ENCODE assay signal across 22 cellular contexts in the genomic region with DNA sequence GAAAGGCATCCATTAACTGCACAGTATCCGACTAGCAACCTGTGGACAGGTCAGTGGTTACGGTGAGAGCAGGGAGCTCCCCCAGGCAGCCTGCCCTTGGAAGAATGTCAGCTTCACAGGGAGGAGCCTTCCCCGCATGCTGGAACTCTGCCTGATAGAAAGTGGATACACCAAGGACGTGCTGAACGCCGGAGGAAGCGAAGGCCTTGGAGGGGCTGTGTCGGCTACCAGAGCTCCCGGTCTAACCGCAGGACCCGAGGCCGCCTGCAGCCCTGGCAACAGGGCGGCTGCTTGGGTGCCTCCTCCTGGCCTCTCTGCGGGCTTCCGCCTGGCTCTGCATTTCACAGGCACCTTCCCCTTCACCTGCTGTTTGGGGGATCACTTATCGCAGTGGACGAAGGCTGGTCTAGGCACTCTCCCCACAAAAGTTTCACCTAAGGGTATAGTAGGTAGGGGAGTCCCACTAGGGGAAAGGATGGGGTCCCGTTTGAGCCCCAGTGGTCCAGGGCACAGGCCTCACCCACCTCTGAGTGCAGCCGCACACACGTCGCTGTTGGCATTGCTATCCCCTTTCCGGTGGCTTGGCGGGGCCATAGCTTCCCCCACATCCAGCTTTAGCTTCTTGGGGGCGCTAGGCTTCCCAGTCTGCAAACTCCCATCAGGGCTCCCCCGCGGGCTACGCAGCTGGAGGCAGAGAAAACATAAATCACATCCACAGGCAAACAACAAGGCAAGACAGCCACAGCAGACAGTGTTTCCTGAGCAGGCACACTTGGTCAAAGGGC. TPM values are rescaled to one million over a fixed set of nuclear protein-coding genes. Genes with fewer than 3 reads are reported as not detected.
DNase-seq lines count a peak whose midpoint lies in the region; ATAC-seq, FAIRE-seq and TF ChIP-seq lines count a peak whose summit lies in the region.
"Had no signal": no experiment of that assay in that cellular context is flagged by ENCODE, and none has a peak within 500 bp of the region (broad histone marks: within the 10 kb centered on the region; RNA-seq: fewer than 3 reads in every experiment).

No MANE protein-coding gene starts in this region.

- no peak overlapping the region for H3K4me2 ChIP-seq in HepG2 (ENCODE audit: low read depth, low read length)
- H3K4me2 ChIP-seq: GM23338 had no signal

- H3K27ac ChIP-seq in HepG2 (ENCODE audit: extremely low read length, insufficient read depth, low read length) (no peak overlapping the region), right lobe of liver (no peak overlapping the region), testis (peak overlapping the region in 1 of 2 donors; percentile 43), endodermal cell (ENCODE audit: low read depth, low read length) (no peak overlapping the region)

- peaks cover 8% of the 10 kb centered on the region for H3K4me1 Mint-ChIP-seq in endodermal cell
- H3K4me1 Mint-ChIP-seq: GM23338, H9 had no signal

- no TSS peak for BruUV-seq in HepG2 (replicated peaks; lab: Mats Ljungman, UMichigan)

- POLR2A ChIA-PET in HepG2 (lab: Yijun Ruan, JAX) = no interaction called here

- no peaks in the 10 kb centered on the region for H3K9me3 Mint-ChIP-seq in endodermal cell
- H3K9me3 Mint-ChIP-seq: CD8-positive, alpha-beta T cell; GM23338; H9 had no signal

- H3K27me3 Mint-ChIP-seq in endodermal cell (ENCODE audit: insufficient read depth) = no peaks in the 10 kb centered on the region

- H3K4me3 ChIP-seq in HepG2 (replicated peaks in 1 of 3; ENCODE audit: insufficient read depth in 1 of 3, low read depth in 2 of 3, low read length in 3 of 3) (no peak overlapping the region), right lobe of liver (no peak overlapping the region), bronchial epithelial cell (ENCODE audit: low read depth, low read length) (no peak overlapping the region), testis (no peak overlapping the region), endodermal cell (ENCODE audit: low read length) (no peak overlapping the region)
- H3K4me3 ChIP-seq: GM23338 had no signal

- H2AFZ ChIP-seq in HepG2 (ENCODE audit: low read length) = no peak overlapping the region
- H2AFZ ChIP-seq: GM23338 had no signal

- TF ChIP-seq CTCF in HepG2 (CRISPR knock-in tag; IDR thresholded peaks at IDR 0.05) (no peak), right lobe of liver (IDR thresholded peaks at IDR 0.05) (no peak), bronchial epithelial cell (IDR thresholded peaks at IDR 0.05; ENCODE audit: insufficient read depth, low read length, severe bottlenecking) (no peak), testis (IDR thresholded peaks at IDR 0.05) (no peak), endodermal cell (conservative IDR thresholded peaks at IDR 0.05) (no peak)

- no peak for TF ChIP-seq POLR2A in HepG2 (IDR thresholded peaks at IDR 0.05; ENCODE audit: insufficient read depth in 1 of 2, low read depth in 2 of 2, low read length in 2 of 2)
- TF ChIP-seq POLR2A in right lobe of liver (IDR thresholded peaks at IDR 0.05) = no peak
- TF ChIP-seq POLR2A in testis (IDR thresholded peaks at IDR 0.05) = no peak

- no peak for ATAC-seq in HepG2
- no peak for ATAC-seq in right lobe of liver
- ATAC-seq in GM21786 (IDR thresholded peaks at IDR 0.05; ENCODE audit: unreplicated experiment) = no peak
- ATAC-seq: CD8-positive, alpha-beta T cell; GM23338; HCT116 had no signal

- no peak overlapping the region for H3K27ac Mint-ChIP-seq in endodermal cell
- H3K27ac Mint-ChIP-seq: CD8-positive, alpha-beta T cell; GM23338 had no signal

- no peaks in the 10 kb centered on the region for H3K9me3 ChIP-seq in HepG2 (ENCODE audit: low read length)
- no peaks in the 10 kb centered on the region for H3K9me3 ChIP-seq in right lobe of liver
- H3K9me3 ChIP-seq in testis = no peaks in the 10 kb centered on the region
- H3K9me3 ChIP-seq in endodermal cell (ENCODE audit: control insufficient read depth, low read length) = no peaks in the 10 kb centered on the region
- H3K9me3 ChIP-seq: Caco-2 had no signal

- TF ChIP-seq RAD21 in HepG2 (CRISPR knock-in tag; IDR thresholded peaks at IDR 0.05) = no peak

- DNase-seq in HepG2 (ENCODE audit: low spot score) (no peak), right lobe of liver (no peak), bronchial epithelial cell (ENCODE audit: low read depth) (no peak), left kidney (ENCODE audit: low read depth, low spot score) (peak; percentile 27), testis (peak; percentile 87), endodermal cell (no peak), HuH-7 (ENCODE audit: low spot score) (no peak)
- DNase-seq: C1 segment of cervical spinal cord; Caco-2; CD8-positive, alpha-beta T cell; DMS153; DND-41; H9 had no signal

- H3K4me3 Mint-ChIP-seq in endodermal cell = no peak overlapping the region
- H3K4me3 Mint-ChIP-seq: CD8-positive, alpha-beta T cell; GM23338; H9 had no signal

- H3K4me1 ChIP-seq in HepG2 (ENCODE audit: insufficient read depth, low read length) (peaks cover 9% of the 10 kb centered on the region; the same call in 1 of the 2 replicates), right lobe of liver (no peaks in the 10 kb centered on the region), testis (peaks cover 9% of the 10 kb centered on the region), endodermal cell (ENCODE audit: control insufficient read depth, insufficient read depth, low read length) (no peaks in the 10 kb centered on the region)

- H3K9ac ChIP-seq in HepG2 (ENCODE audit: insufficient read depth, low read depth, low read length) = no peak overlapping the region
- no peak overlapping the region for H3K9ac ChIP-seq in endodermal cell (ENCODE audit: extremely low read depth, low read length, poor library complexity, severe bottlenecking)

- FAIRE-seq in HepG2 (lab: Jason Lieb, UNC) (no peak), bronchial epithelial cell (lab: Jason Lieb, UNC) (peak; percentile 13)
- FAIRE-seq: G401.6, GM12892 had no signal

- in situ Hi-C loops in HepG2 (cut with HindIII; ENCODE audit: extremely low pct_ligation_motif_present, low pct_unique_long_range_greater_than_20kb) = no loop called here

- no peaks in the 10 kb centered on the region for H3K79me2 ChIP-seq in HepG2 (ENCODE audit: insufficient read depth, low read length)

- H3K36me3 Mint-ChIP-seq in endodermal cell (ENCODE audit: low read depth) = peaks cover 71% of the 10 kb centered on the region

- CTCF ChIA-PET in HepG2 (lab: Yijun Ruan, JAX; ENCODE audit: low intra/inter-chr PET ratio, low total read pairs) = no interaction called here

- H4K20me1 ChIP-seq in HepG2 (ENCODE audit: insufficient read depth, low read length) = no peaks in the 10 kb centered on the region

- H3K36me3 ChIP-seq in HepG2 (replicated peaks in 1 of 2; ENCODE audit: control insufficient read depth in 1 of 2, insufficient read depth in 2 of 2, low read length in 2 of 2) (peaks cover 56 to 78% of the 10 kb centered on the region in 2 experiments), right lobe of liver (peaks cover 0 to 57% (median 21%) of the 10 kb centered on the region in 4 donors), bronchial epithelial cell (ENCODE audit: control insufficient read depth, insufficient read depth, low read length) (peaks cover 25% of the 10 kb centered on the region), testis (ENCODE audit: low read depth, missing control alignments) (no peaks in the 10 kb centered on the region), endodermal cell (ENCODE audit: control insufficient read depth, insufficient read depth, low read length) (peaks cover 68% of the 10 kb centered on the region)

- no peaks in the 10 kb centered on the region for H3K27me3 ChIP-seq in HepG2 (ENCODE audit: control insufficient read depth in 1 of 2, insufficient read depth in 2 of 2, low read length in 2 of 2)
- no peaks in the 10 kb centered on the region for H3K27me3 ChIP-seq in right lobe of liver
- H3K27me3 ChIP-seq in bronchial epithelial cell (ENCODE audit: control insufficient read depth, insufficient read depth, low read length) = no peaks in the 10 kb centered on the region
- H3K27me3 ChIP-seq in testis = no peaks in the 10 kb centered on the region
- H3K27me3 ChIP-seq in endodermal cell (ENCODE audit: control insufficient read depth, insufficient read depth, low read length, poor library complexity, severe bottlenecking) = no peaks in the 10 kb centered on the region

- 96% methylated on average over 14 of the region's 27 CpGs for WGBS in HepG2 (ENCODE audit: low lambda C conversion rate)
- 100% methylated on average over 1 of the region's 27 CpGs for WGBS in right lobe of liver (ENCODE audit: insufficient coverage, low coverage, low lambda C conversion rate, missing lambda C conversion rate)
- WGBS in testis, 2 donors = 69 to 84% methylated on average over 6 to 27 of the region's 27 CpGs
- 94 to 96% methylated on average over 18 to 27 of the region's 27 CpGs for WGBS in endodermal cell (ENCODE audit: insufficient coverage in 1 of 2, insufficient read length in 1 of 2), 2 experiments

- intact Hi-C loops in HepG2 (cut with micrococcal nuclease; ENCODE audit: unreplicated experiment) = no loop called here
- intact Hi-C loops in right lobe of liver (cut with DNase I) = no loop called here
- intact Hi-C loops in testis (cut with DNase I; ENCODE audit: low total_unique reads) = no loop called here

- TF ChIP-seq EP300 in HepG2 (IDR thresholded peaks at IDR 0.05; ENCODE audit: low read depth in 2 of 2, low read length in 2 of 2) = no peak
- no peak for TF ChIP-seq EP300 in HepG2 (CRISPR knock-in tag; IDR thresholded peaks at IDR 0.05; ENCODE audit: borderline replicate concordance)

RNA-seq across cellular contexts. Expression of a gene that starts 29.8 kb away (rescaled TPM):
- total RNA-seq in HepG2 (2016; rRNA removed; fragmentation: Illumina TruSeq; extraction: Trizol) (27.8 and 33.2 TPM in 2 replicates), right lobe of liver (10 to 100 TPM; 11.5 to 22.2 (median 16.1) TPM), bronchial epithelial cell (11.8 and 13.7 TPM in 2 replicates), testis (10 to 100 TPM; 88.0 to 88.1 TPM), endodermal cell (100 to 1,000 TPM; 108 to 123 TPM)
- 8.6 and 9.3 TPM in 2 replicates for total RNA-seq in HepG2 (2016; cell fraction: cytosol; rRNA removed; fragmentation: Illumina TruSeq; extraction: Trizol; ENCODE audit: low read depth)
- total RNA-seq in HepG2 (2016; cell fraction: insoluble cytoplasmic fraction; rRNA removed; fragmentation: Illumina TruSeq; extraction: Trizol) = 29.7 and 32.3 TPM in 2 replicates
- total RNA-seq in HepG2 (2016; cell fraction: membrane; rRNA removed; fragmentation: Illumina TruSeq; extraction: Trizol) = 8.2 and 11.4 TPM in 2 replicates
- total RNA-seq in HepG2 (2016; cell fraction: nucleus; rRNA removed; fragmentation: Illumina TruSeq; extraction: Trizol) = 38.3 and 51.4 TPM in 2 replicates
- polyA plus RNA-seq in HepG2 (2011; rRNA removed) (14.9 and 22.5 TPM in 2 replicates), testis (ENCODE audit: insufficient read depth, low read depth, low replicate concordance) (74.4 TPM)
- 4.3 and 5.4 TPM in 2 replicates for polyA plus RNA-seq in HepG2 (2011; cell fraction: cytosol; rRNA removed)
- 83.8 and 108 TPM in 2 replicates for polyA plus RNA-seq in HepG2 (2011; cell fraction: nucleus; rRNA removed)
- 32.3 and 36.6 TPM in 2 replicates for polyA plus RNA-seq in HepG2 (2012)
- 1.4 and 1.8 TPM in 2 replicates for polyA plus RNA-seq in HepG2 (2016; cell fraction: cytosol; fragmentation: Illumina TruSeq; extraction: Trizol; ENCODE audit: low read depth)
- polyA plus RNA-seq in HepG2 (2016; cell fraction: insoluble cytoplasmic fraction; fragmentation: Illumina TruSeq; extraction: Trizol; ENCODE audit: low read depth) = 18.5 and 30.6 TPM in 2 replicates
- polyA plus RNA-seq in HepG2 (2016; cell fraction: membrane; fragmentation: Illumina TruSeq; extraction: Trizol; ENCODE audit: low read depth) = 3.5 and 4.7 TPM in 2 replicates
- 96.8 and 111 TPM in 2 replicates for polyA plus RNA-seq in HepG2 (2016; cell fraction: nucleus; fragmentation: Illumina TruSeq; extraction: Trizol; ENCODE audit: insufficient read depth, low read depth)
- 69.8 and 87.2 TPM in 2 replicates for polyA minus RNA-seq in HepG2 (2011; rRNA and poly(A)+ RNA removed; ENCODE audit: low replicate concordance)
- polyA minus RNA-seq in HepG2 (2011; cell fraction: cytosol; rRNA and poly(A)+ RNA removed) = 14.3 and 16.8 TPM in 2 replicates
- polyA minus RNA-seq in HepG2 (2011; cell fraction: nucleus; rRNA and poly(A)+ RNA removed) = 39.3 and 65.8 TPM in 2 replicates
- polyA plus RNA-seq in endodermal cell (2013, experiment 1 of 2) = 81.5 TPM
- 68.1 TPM for polyA plus RNA-seq in endodermal cell (2013, experiment 2 of 2)

RNA-seq across cellular contexts. Expression of a gene that starts 32.7 kb away (rescaled TPM):
- total RNA-seq in HepG2 (2016; rRNA removed; fragmentation: Illumina TruSeq; extraction: Trizol) = 0.04 TPM in 1 of 2 replicates, not detected in the other
- not detected in 2 replicates for total RNA-seq in HepG2 (2016; cell fraction: cytosol; rRNA removed; fragmentation: Illumina TruSeq; extraction: Trizol; ENCODE audit: low read depth)
- 0.09 TPM in 1 of 2 replicates, not detected in the other for total RNA-seq in HepG2 (2016; cell fraction: insoluble cytoplasmic fraction; rRNA removed; fragmentation: Illumina TruSeq; extraction: Trizol)
- total RNA-seq in HepG2 (2016; cell fraction: membrane; rRNA removed; fragmentation: Illumina TruSeq; extraction: Trizol) = not detected in 2 replicates
- total RNA-seq in HepG2 (2016; cell fraction: nucleus; rRNA removed; fragmentation: Illumina TruSeq; extraction: Trizol) = not detected in 2 replicates
- polyA plus RNA-seq in HepG2 (2011; rRNA removed) = 0.35 TPM in 1 of 2 replicates, not detected in the other
- polyA plus RNA-seq in HepG2 (2011; cell fraction: cytosol; rRNA removed) = 0.01 and 0.03 TPM in 2 replicates
- not detected in 2 replicates for polyA plus RNA-seq in HepG2 (2011; cell fraction: nucleus; rRNA removed)
- not detected in 2 replicates for polyA plus RNA-seq in HepG2 (2012)
- polyA plus RNA-seq in HepG2 (2016; cell fraction: cytosol; fragmentation: Illumina TruSeq; extraction: Trizol; ENCODE audit: low read depth) = not detected in 2 replicates
- not detected in 2 replicates for polyA plus RNA-seq in HepG2 (2016; cell fraction: insoluble cytoplasmic fraction; fragmentation: Illumina TruSeq; extraction: Trizol; ENCODE audit: low read depth)
- polyA plus RNA-seq in HepG2 (2016; cell fraction: membrane; fragmentation: Illumina TruSeq; extraction: Trizol; ENCODE audit: low read depth) = not detected in 2 replicates
- not detected in 2 replicates for polyA plus RNA-seq in HepG2 (2016; cell fraction: nucleus; fragmentation: Illumina TruSeq; extraction: Trizol; ENCODE audit: insufficient read depth, low read depth)
- polyA minus RNA-seq in HepG2 (2011; rRNA and poly(A)+ RNA removed; ENCODE audit: low replicate concordance) = not detected in 2 replicates
- not detected in 2 replicates for polyA minus RNA-seq in HepG2 (2011; cell fraction: cytosol; rRNA and poly(A)+ RNA removed)
- not detected in 2 replicates for polyA minus RNA-seq in HepG2 (2011; cell fraction: nucleus; rRNA and poly(A)+ RNA removed)
- total RNA-seq in right lobe of liver = under 1 TPM in 4 of 6 experiments, not detected in 2; 0.09 to 0.53 (median 0.28) TPM
- under 0.01 TPM in 1 of 2 replicates, not detected in the other for total RNA-seq in bronchial epithelial cell
- total RNA-seq in testis = 1 to 10 TPM; 1.3 to 2.4 TPM
- 5.2 TPM for polyA plus RNA-seq in testis (ENCODE audit: insufficient read depth, low read depth, low replicate concordance)
- total RNA-seq in endodermal cell = not detected
- polyA plus RNA-seq in endodermal cell (2013, experiment 1 of 2) = 0.18 TPM
- polyA plus RNA-seq in endodermal cell (2013, experiment 2 of 2) = not detected
- total RNA-seq: A172; A673; CD8-positive, alpha-beta T cell; H4 had no signal
- polyA plus RNA-seq: BJ had no signal

RNA-seq across cellular contexts. Expression of a gene that starts 36.3 kb away (rescaled TPM):
- total RNA-seq in HepG2 (2016; rRNA removed; fragmentation: Illumina TruSeq; extraction: Trizol) = 15.5 and 21.5 TPM in 2 replicates
- total RNA-seq in HepG2 (2016; cell fraction: cytosol; rRNA removed; fragmentation: Illumina TruSeq; extraction: Trizol; ENCODE audit: low read depth) = 26.6 and 31.6 TPM in 2 replicates
- total RNA-seq in HepG2 (2016; cell fraction: insoluble cytoplasmic fraction; rRNA removed; fragmentation: Illumina TruSeq; extraction: Trizol) = 11.0 and 21.7 TPM in 2 replicates
- total RNA-seq in HepG2 (2016; cell fraction: membrane; rRNA removed; fragmentation: Illumina TruSeq; extraction: Trizol) = 39.2 and 42.1 TPM in 2 replicates
- 14.4 and 14.9 TPM in 2 replicates for total RNA-seq in HepG2 (2016; cell fraction: nucleus; rRNA removed; fragmentation: Illumina TruSeq; extraction: Trizol)
- 49.2 and 58.4 TPM in 2 replicates for polyA plus RNA-seq in HepG2 (2011; rRNA removed)
- 39.2 and 47.6 TPM in 2 replicates for polyA plus RNA-seq in HepG2 (2011; cell fraction: cytosol; rRNA removed)
- polyA plus RNA-seq in HepG2 (2011; cell fraction: nucleus; rRNA removed) = 125 and 127 TPM in 2 replicates
- 56.5 and 69.1 TPM in 2 replicates for polyA plus RNA-seq in HepG2 (2012)
- 73.1 and 77.8 TPM in 2 replicates for polyA plus RNA-seq in HepG2 (2016; cell fraction: cytosol; fragmentation: Illumina TruSeq; extraction: Trizol; ENCODE audit: low read depth)
- 31.2 and 37.0 TPM in 2 replicates for polyA plus RNA-seq in HepG2 (2016; cell fraction: insoluble cytoplasmic fraction; fragmentation: Illumina TruSeq; extraction: Trizol; ENCODE audit: low read depth)
- 82.8 and 84.1 TPM in 2 replicates for polyA plus RNA-seq in HepG2 (2016; cell fraction: membrane; fragmentation: Illumina TruSeq; extraction: Trizol; ENCODE audit: low read depth)
- 77.0 and 85.1 TPM in 2 replicates for polyA plus RNA-seq in HepG2 (2016; cell fraction: nucleus; fragmentation: Illumina TruSeq; extraction: Trizol; ENCODE audit: insufficient read depth, low read depth)
- polyA minus RNA-seq in HepG2 (2011; rRNA and poly(A)+ RNA removed; ENCODE audit: low replicate concordance) = 30.3 and 32.9 TPM in 2 replicates
- 17.3 and 18.1 TPM in 2 replicates for polyA minus RNA-seq in HepG2 (2011; cell fraction: cytosol; rRNA and poly(A)+ RNA removed)
- 19.2 and 23.5 TPM in 2 replicates for polyA minus RNA-seq in HepG2 (2011; cell fraction: nucleus; rRNA and poly(A)+ RNA removed)
- 10 to 100 TPM; 18.2 to 38.6 (median 23.9) TPM for total RNA-seq in right lobe of liver
- 2.9 and 6.5 TPM in 2 replicates for total RNA-seq in bronchial epithelial cell
- 10 to 100 TPM; 13.5 to 19.5 TPM for total RNA-seq in testis
- polyA plus RNA-seq in testis (ENCODE audit: insufficient read depth, low read depth, low replicate concordance) = 23.0 TPM
- total RNA-seq in endodermal cell = 10 to 100 TPM; 45.3 to 51.8 TPM
- 61.5 TPM for polyA plus RNA-seq in endodermal cell (2013, experiment 1 of 2)
- 53.9 TPM for polyA plus RNA-seq in endodermal cell (2013, experiment 2 of 2)

RNA-seq across cellular contexts. Expression of a gene that starts 57.0 kb away (rescaled TPM):
- 20.2 and 25.1 TPM in 2 replicates for total RNA-seq in HepG2 (2016; rRNA removed; fragmentation: Illumina TruSeq; extraction: Trizol)
- total RNA-seq in HepG2 (2016; cell fraction: cytosol; rRNA removed; fragmentation: Illumina TruSeq; extraction: Trizol; ENCODE audit: low read depth) = 3.6 and 4.5 TPM in 2 replicates
- total RNA-seq in HepG2 (2016; cell fraction: insoluble cytoplasmic fraction; rRNA removed; fragmentation: Illumina TruSeq; extraction: Trizol) = 20.3 and 31.3 TPM in 2 replicates
- total RNA-seq in HepG2 (2016; cell fraction: membrane; rRNA removed; fragmentation: Illumina TruSeq; extraction: Trizol) = 6.8 and 9.9 TPM in 2 replicates
- 7.9 and 8.0 TPM in 2 replicates for total RNA-seq in HepG2 (2016; cell fraction: nucleus; rRNA removed; fragmentation: Illumina TruSeq; extraction: Trizol)
- 36.2 and 39.0 TPM in 2 replicates for polyA plus RNA-seq in HepG2 (2011; rRNA removed)
- polyA plus RNA-seq in HepG2 (2011; cell fraction: cytosol; rRNA removed) = 34.0 and 41.9 TPM in 2 replicates
- polyA plus RNA-seq in HepG2 (2011; cell fraction: nucleus; rRNA removed) = 23.2 and 26.5 TPM in 2 replicates
- 23.6 and 23.7 TPM in 2 replicates for polyA plus RNA-seq in HepG2 (2012)
- 4.5 and 4.8 TPM in 2 replicates for polyA plus RNA-seq in HepG2 (2016; cell fraction: cytosol; fragmentation: Illumina TruSeq; extraction: Trizol; ENCODE audit: low read depth)
- polyA plus RNA-seq in HepG2 (2016; cell fraction: insoluble cytoplasmic fraction; fragmentation: Illumina TruSeq; extraction: Trizol; ENCODE audit: low read depth) = 34.8 and 37.3 TPM in 2 replicates
- 7.4 and 8.2 TPM in 2 replicates for polyA plus RNA-seq in HepG2 (2016; cell fraction: membrane; fragmentation: Illumina TruSeq; extraction: Trizol; ENCODE audit: low read depth)
- 23.5 and 24.2 TPM in 2 replicates for polyA plus RNA-seq in HepG2 (2016; cell fraction: nucleus; fragmentation: Illumina TruSeq; extraction: Trizol; ENCODE audit: insufficient read depth, low read depth)
- 12.0 and 42.0 TPM in 2 replicates for polyA minus RNA-seq in HepG2 (2011; rRNA and poly(A)+ RNA removed; ENCODE audit: low replicate concordance)
- polyA minus RNA-seq in HepG2 (2011; cell fraction: cytosol; rRNA and poly(A)+ RNA removed) = 9.0 and 13.7 TPM in 2 replicates
- 8.0 and 9.3 TPM in 2 replicates for polyA minus RNA-seq in HepG2 (2011; cell fraction: nucleus; rRNA and poly(A)+ RNA removed)
- total RNA-seq in right lobe of liver = 10 to 100 TPM in 5 of 6 experiments, 1 to 10 TPM in 1; 10.0 to 21.1 (median 16.2) TPM
- 10.5 and 16.5 TPM in 2 replicates for total RNA-seq in bronchial epithelial cell
- 10 to 100 TPM; 28.7 to 33.7 TPM for total RNA-seq in testis
- polyA plus RNA-seq in testis (ENCODE audit: insufficient read depth, low read depth, low replicate concordance) = 24.6 TPM
- total RNA-seq in endodermal cell = 10 to 100 TPM; 17.7 to 20.2 TPM
- 25.3 TPM for polyA plus RNA-seq in endodermal cell (2013, experiment 1 of 2)
- 21.3 TPM for polyA plus RNA-seq in endodermal cell (2013, experiment 2 of 2)

Comparison
In these comparisons a context has a peak if more than half of its experiments do, and no peak if none do; other contexts are left out.
1. DNase-seq: peak in left kidney (single experiment) and testis (single experiment); none in HepG2 (single experiment), right lobe of liver (0 of 3), bronchial epithelial cell (single experiment), endodermal cell (single experiment) and HuH-7 (single experiment).